1 cellular context compared by ENCODE assay signal in the genomic region with DNA sequence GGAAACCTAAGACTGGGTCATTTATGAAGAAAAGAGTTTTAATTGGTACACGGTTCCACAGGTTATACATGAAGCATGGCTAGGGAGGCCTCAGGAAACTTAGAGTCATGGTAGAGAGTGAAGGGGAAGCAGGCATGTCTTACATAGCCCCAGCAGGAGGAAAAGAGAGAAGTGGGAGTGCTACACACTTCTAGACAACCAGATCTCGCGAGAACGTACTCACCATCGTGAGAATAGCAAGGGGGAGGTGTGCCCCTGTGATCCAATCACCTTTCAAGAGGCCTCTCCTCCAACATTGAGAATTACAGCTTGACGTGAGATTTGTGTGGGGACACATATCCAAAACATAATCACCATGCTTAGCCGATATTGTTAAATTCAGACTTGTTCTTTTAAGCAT.
TF ChIP-seq lines count a peak whose summit lies in the region.

No MANE protein-coding gene starts in this region.

TF ChIP-seq in IMR-90, 13 proteins besides CTCF, POLR2A, EP300 and RAD21:
- no peak for TF ChIP-seq FOS (IDR thresholded peaks at IDR 0.05; ENCODE audit: low read depth, low read length)
- TF ChIP-seq MXI1 (IDR thresholded peaks at IDR 0.05; ENCODE audit: borderline replicate concordance, low read depth, low read length), result no peak
- TF ChIP-seq CHD1 (IDR thresholded peaks at IDR 0.05; ENCODE audit: low read depth, low read length), result no peak
- TF ChIP-seq RCOR1 (IDR thresholded peaks at IDR 0.05; ENCODE audit: insufficient replicate concordance, low read length), result no peak
- TF ChIP-seq RFX5 (IDR thresholded peaks at IDR 0.05; ENCODE audit: low read depth, low read length), result no peak
- no peak for TF ChIP-seq NFE2L2 (IDR thresholded peaks at IDR 0.05; ENCODE audit: low read depth, low read length)
- no peak for TF ChIP-seq CEBPB (IDR thresholded peaks at IDR 0.05; ENCODE audit: low read depth, low read length)
- TF ChIP-seq BHLHE40 (IDR thresholded peaks at IDR 0.05; ENCODE audit: low read depth, low read length), result no peak
- TF ChIP-seq MAZ (IDR thresholded peaks at IDR 0.05; ENCODE audit: borderline replicate concordance, low read depth, low read length), result no peak
- TF ChIP-seq, protein P1, sequence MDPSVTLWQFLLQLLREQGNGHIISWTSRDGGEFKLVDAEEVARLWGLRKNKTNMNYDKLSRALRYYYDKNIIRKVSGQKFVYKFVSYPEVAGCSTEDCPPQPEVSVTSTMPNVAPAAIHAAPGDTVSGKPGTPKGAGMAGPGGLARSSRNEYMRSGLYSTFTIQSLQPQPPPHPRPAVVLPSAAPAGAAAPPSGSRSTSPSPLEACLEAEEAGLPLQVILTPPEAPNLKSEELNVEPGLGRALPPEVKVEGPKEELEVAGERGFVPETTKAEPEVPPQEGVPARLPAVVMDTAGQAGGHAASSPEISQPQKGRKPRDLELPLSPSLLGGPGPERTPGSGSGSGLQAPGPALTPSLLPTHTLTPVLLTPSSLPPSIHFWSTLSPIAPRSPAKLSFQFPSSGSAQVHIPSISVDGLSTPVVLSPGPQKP (IDR thresholded peaks at IDR 0.05; ENCODE audit: borderline replicate concordance, low read depth, low read length), result no peak
- TF ChIP-seq MAFK (IDR thresholded peaks at IDR 0.05; ENCODE audit: low read depth, low read length), result no peak
- no peak for TF ChIP-seq SMC3 (IDR thresholded peaks at IDR 0.05; ENCODE audit: low read depth, low read length)
- TF ChIP-seq, protein P2, sequence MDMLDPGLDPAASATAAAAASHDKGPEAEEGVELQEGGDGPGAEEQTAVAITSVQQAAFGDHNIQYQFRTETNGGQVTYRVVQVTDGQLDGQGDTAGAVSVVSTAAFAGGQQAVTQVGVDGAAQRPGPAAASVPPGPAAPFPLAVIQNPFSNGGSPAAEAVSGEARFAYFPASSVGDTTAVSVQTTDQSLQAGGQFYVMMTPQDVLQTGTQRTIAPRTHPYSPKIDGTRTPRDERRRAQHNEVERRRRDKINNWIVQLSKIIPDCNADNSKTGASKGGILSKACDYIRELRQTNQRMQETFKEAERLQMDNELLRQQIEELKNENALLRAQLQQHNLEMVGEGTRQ (IDR thresholded peaks at IDR 0.05; ENCODE audit: low read depth, low read length), result no peak
TF ChIP-seq in IMR-90: peak in this region for 0.
